23 cellular contexts compared by ENCODE assay signal in the genomic region with DNA sequence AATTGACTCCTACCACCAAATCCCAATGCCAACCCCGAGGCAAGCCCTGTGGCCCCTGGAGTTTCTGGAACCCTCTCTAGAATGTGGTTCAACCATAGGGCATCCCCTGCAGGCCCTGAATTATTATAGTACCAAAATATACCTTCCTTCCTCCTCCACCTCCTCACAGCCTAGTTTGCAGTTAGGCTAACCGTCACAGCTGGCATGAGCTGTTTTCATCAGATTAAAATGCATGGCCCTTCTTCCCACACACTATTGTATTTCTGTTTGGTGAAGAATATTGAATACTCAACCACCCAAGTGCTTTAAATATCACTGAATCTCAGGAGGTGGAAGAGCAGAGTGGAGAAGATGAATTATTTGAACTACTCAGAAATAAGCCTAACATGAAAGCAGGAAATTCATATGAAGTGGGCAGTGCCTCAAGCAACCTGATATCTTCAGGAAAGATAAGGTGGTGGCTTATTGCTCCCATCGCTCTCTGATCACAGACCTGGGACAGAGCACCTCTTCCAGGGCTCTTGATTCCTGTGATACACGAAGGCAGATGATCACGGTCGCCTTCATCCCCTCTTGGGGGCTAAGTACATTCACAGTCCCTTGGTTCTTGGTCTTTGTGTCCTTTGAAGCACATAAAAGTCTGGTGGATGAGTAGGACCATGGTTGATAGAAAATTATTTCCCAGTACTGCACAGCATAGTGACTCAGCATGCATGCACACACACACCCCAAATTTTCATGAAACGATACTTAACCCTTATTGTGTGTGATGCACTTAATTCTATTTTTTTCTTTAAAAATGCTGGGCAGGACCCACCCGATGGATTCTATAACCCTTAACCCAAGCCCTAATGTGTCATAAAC.
DNase-seq lines count a peak whose midpoint lies in the region; ATAC-seq and TF ChIP-seq lines count a peak whose summit lies in the region.
"Had no signal": no experiment of that assay in that cellular context is flagged by ENCODE, and none has a peak within 500 bp of the region (broad histone marks: within the 10 kb centered on the region; RNA-seq: fewer than 3 reads in every experiment).

No MANE protein-coding gene starts in this region.

- no peak overlapping the region for H3K4me2 ChIP-seq in mammary epithelial cell (ENCODE audit: insufficient read depth, low read depth, low read length)
- H3K4me2 ChIP-seq: A549 had no signal

- peak; percentile 12 for DNase-seq in NCI-H510A treated with DMSO at 0.1 percent for 48 hours (lab: John Stamatoyannopoulos, UW)
- DNase-seq in NCI-H510A (lab: John Stamatoyannopoulos, UW) = no peak
- no peak for DNase-seq in WERI-Rb-1
- DNase-seq in mucosa of descending colon = no peak
- no peak for DNase-seq in tibial nerve (ENCODE audit: low spot score in 2 of 2)
- no peak for DNase-seq in left lung
- DNase-seq in mammary epithelial cell = no peak
- DNase-seq: activated CD8-positive, alpha-beta T cell treated with anti-CD3 and anti-CD28 coated beads, Interleukin-2, amount 10 ng/mL, durations not matched to agents 7 days and 5 days; activated naive CD4-positive, alpha-beta T cell treated with anti-CD3 and anti-CD28 coated beads, Interleukin-2, amount 10 ng/mL, durations not matched to agents 7 days and 5 days; activated T-cell treated with anti-CD3 and anti-CD28 coated beads, Interleukin-2, amount 50 U/mL, for 4 hours; aorta; C1 segment of cervical spinal cord; effector memory CD4-positive, alpha-beta T cell; NCI-H1930; ovary; stimulated activated naive CD8-positive, alpha-beta T cell treated with anti-CD3 and anti-CD28 coated beads, Interleukin-15, Interleukin-2, amounts not matched to agents 100 U/mL and 50 U/mL, for 24 hours had no signal

- WGBS in tibial nerve, 2 donors = 58 to 65% methylated on average over 8 of the region's 8 CpGs
- WGBS in mammary epithelial cell (ENCODE audit: low coverage, missing lambda C conversion rate) = 85% methylated on average over 8 of the region's 8 CpGs

- peak overlapping the region; percentile 94 for H3K27ac ChIP-seq in WERI-Rb-1
- H3K27ac ChIP-seq in tibial nerve = peak overlapping the region in 3 of 4 donors; percentile 31 to 89 (median 86)
- H3K27ac ChIP-seq in left lung = no peak overlapping the region
- H3K27ac ChIP-seq in mammary epithelial cell (ENCODE audit: insufficient read depth, low read depth, low read length) = no peak overlapping the region
- H3K27ac ChIP-seq: A549, ovary had no signal

- H3K4me1 ChIP-seq in mucosa of descending colon (ENCODE audit: low read depth) (peaks cover 2% of the 10 kb centered on the region), tibial nerve (peaks cover 0 to 43% (median 26%) of the 10 kb centered on the region in 4 donors), left lung (peaks cover 7 to 11% of the 10 kb centered on the region in 2 donors), mammary epithelial cell (ENCODE audit: insufficient read depth, low read length) (no peaks in the 10 kb centered on the region)

- in situ Hi-C loops in mammary epithelial cell (cut with MboI; ENCODE audit: low sequenced_read_pairs in 2 of 2) = no loop called here

- H3K9me3 ChIP-seq in WERI-Rb-1 (ENCODE audit: severe bottlenecking) = no peaks in the 10 kb centered on the region
- H3K9me3 ChIP-seq in mucosa of descending colon = no peaks in the 10 kb centered on the region
- no peaks in the 10 kb centered on the region for H3K9me3 ChIP-seq in tibial nerve
- no peaks in the 10 kb centered on the region for H3K9me3 ChIP-seq in left lung
- H3K9me3 ChIP-seq in mammary epithelial cell (replicated peaks; ENCODE audit: insufficient read depth, low read length) = no peaks in the 10 kb centered on the region
- H3K9me3 ChIP-seq: A549, HAP-1, ovary, SJCRH30 had no signal

- peaks cover 3% of the 10 kb centered on the region for H3K79me2 ChIP-seq in mammary epithelial cell (ENCODE audit: insufficient read depth, low read length)

- intact Hi-C loops in mucosa of descending colon (cut with DNase I, micrococcal nuclease) (no loop called here), left lung (cut with DNase I) (no loop called here), mammary epithelial cell (cut with micrococcal nuclease) (no loop called here)

- no peak overlapping the region for H3K4me3 ChIP-seq in WERI-Rb-1 (ENCODE audit: low read depth, low read length)
- no peak overlapping the region for H3K4me3 ChIP-seq in mucosa of descending colon
- no peak overlapping the region for H3K4me3 ChIP-seq in tibial nerve
- H3K4me3 ChIP-seq in left lung = no peak overlapping the region
- H3K4me3 ChIP-seq in mammary epithelial cell (replicated peaks in 1 of 3; ENCODE audit: insufficient read depth in 1 of 3, low read depth in 2 of 3, low read length in 3 of 3) = no peak overlapping the region
- H3K4me3 ChIP-seq: A549, GM12878, HAP-1, ovary, SJCRH30 had no signal

- no TSS peak for BruUV-seq in mammary epithelial cell (replicated peaks; lab: Mats Ljungman, UMichigan)

- H3K27me3 ChIP-seq in WERI-Rb-1 (ENCODE audit: insufficient read depth, low read depth, severe bottlenecking) (no peaks in the 10 kb centered on the region), tibial nerve (no peaks in the 10 kb centered on the region), left lung (no peaks in the 10 kb centered on the region), mammary epithelial cell (ENCODE audit: insufficient read depth, low read length) (no peaks in the 10 kb centered on the region)
- H3K27me3 ChIP-seq: ovary, SJCRH30 had no signal

- dilution Hi-C loops in mammary epithelial cell (cut with HindIII; ENCODE audit: low sequenced_read_pairs) = loop anchor here (5.0 kb wide), 1 partner anchor 67 kb away; no protein-coding TSS in a partner anchor

- H3K36me3 ChIP-seq in WERI-Rb-1 = no peaks in the 10 kb centered on the region; the same call in 1 of the 2 replicates
- H3K36me3 ChIP-seq in mucosa of descending colon (ENCODE audit: low read depth) = no peaks in the 10 kb centered on the region
- H3K36me3 ChIP-seq in tibial nerve = no peaks in the 10 kb centered on the region
- no peaks in the 10 kb centered on the region for H3K36me3 ChIP-seq in left lung
- no peaks in the 10 kb centered on the region for H3K36me3 ChIP-seq in mammary epithelial cell (ENCODE audit: insufficient read depth, low read length)
- H3K36me3 ChIP-seq: HAP-1, ovary, SJCRH30 had no signal

- H2AFZ ChIP-seq in mammary epithelial cell (ENCODE audit: low read depth, low read length) = no peak overlapping the region

- no peak for TF ChIP-seq POLR2A in tibial nerve (IDR thresholded peaks at IDR 0.05)

- peaks cover 2% of the 10 kb centered on the region for H4K20me1 ChIP-seq in mammary epithelial cell (ENCODE audit: insufficient read depth, low read length)

- TF ChIP-seq EP300 in tibial nerve (IDR thresholded peaks at IDR 0.05) = no peak

- no peak for TF ChIP-seq CTCF in WERI-Rb-1 (IDR thresholded peaks at IDR 0.05; ENCODE audit: low read depth, low read length)
- TF ChIP-seq CTCF in mucosa of descending colon (IDR thresholded peaks at IDR 0.05) = no peak
- no peak for TF ChIP-seq CTCF in tibial nerve (IDR thresholded peaks at IDR 0.05)
- no peak for TF ChIP-seq CTCF in left lung (IDR thresholded peaks at IDR 0.05)
- no peak for TF ChIP-seq CTCF in mammary epithelial cell (conservative IDR thresholded peaks at IDR 0.05 in 1 of 2, IDR thresholded peaks at IDR 0.05 in 1 of 2; ENCODE audit: extremely low read depth in 1 of 2, insufficient read depth in 1 of 2, low read depth in 1 of 2, low read length in 2 of 2)

- ATAC-seq in mucosa of descending colon (peak; percentile 47), left lung (no peak), GM19324 (IDR thresholded peaks at IDR 0.05; ENCODE audit: low FRiP score, unreplicated experiment) (no peak)
- ATAC-seq: A549; activated CD8-positive, alpha-beta T cell treated with anti-CD3 and anti-CD28 coated beads, Interleukin-2, amount 10 ng/mL, durations not matched to agents 7 days and 5 days; activated T-cell treated with anti-CD3 and anti-CD28 coated beads, Interleukin-2, amount 50 U/mL, for 4 hours; GM12878; Panc1; stimulated activated naive CD8-positive, alpha-beta T cell treated with anti-CD3 and anti-CD28 coated beads, Interleukin-15, Interleukin-2, amounts not matched to agents 100 U/mL and 50 U/mL, for 24 hours; WTC11 had no signal

- CTCF ChIA-PET in mammary epithelial cell (lab: Charles Lee; ENCODE audit: low non-redundant PET) = no interaction called here

- no peak overlapping the region for H3K9ac ChIP-seq in mammary epithelial cell (ENCODE audit: insufficient read depth, low read length)

Comparison
In these comparisons a context has a peak if more than half of its experiments do, and no peak if none do; other contexts are left out.
1. H3K27ac ChIP-seq: peak in WERI-Rb-1 (single experiment) and tibial nerve (3 of 4); none in left lung (0 of 2) and mammary epithelial cell (single experiment).